In genomic region chrX:119686087-119686639, GRCh38 we compare ENCODE assay signal across 8 cellular contexts. TPM values are rescaled to one million over a fixed set of nuclear protein-coding genes. Genes with fewer than 3 reads are reported as not detected.
DNase-seq lines count a peak whose midpoint lies in the region; ATAC-seq and TF ChIP-seq lines count a peak whose summit lies in the region.
"Had no signal": no experiment of that assay in that cellular context is flagged by ENCODE, and none has a peak within 500 bp of the region (broad histone marks: within the 10 kb centered on the region; RNA-seq: fewer than 3 reads in every experiment).

No MANE protein-coding gene starts in this region.

- no CpG with 5 or more reads among the region's 11 CpGs for WGBS in right lobe of liver (ENCODE audit: insufficient coverage, low coverage, low lambda C conversion rate, missing lambda C conversion rate)

- H3K27me3 ChIP-seq in right lobe of liver: no peaks in the 10 kb centered on the region

- H3K4me3 Mint-ChIP-seq in activated CD4-positive, alpha-beta memory T cell treated with anti-CD3 and anti-CD28 coated beads for 36 hours: peak overlapping the region; percentile 88

- intact Hi-C loops in activated CD4-positive, alpha-beta memory T cell treated with anti-CD3 and anti-CD28 coated beads for 36 hours (cut with micrococcal nuclease): loop anchor here (10.0 kb wide), 1 partner anchor 1151 kb away; no protein-coding TSS in a partner anchor
- intact Hi-C loops in right lobe of liver (cut with DNase I): no loop called here

- H3K27me3 Mint-ChIP-seq in activated CD4-positive, alpha-beta memory T cell treated with anti-CD3 and anti-CD28 coated beads for 36 hours: no peaks in the 10 kb centered on the region

- no peak for TF ChIP-seq CTCF in right lobe of liver (IDR thresholded peaks at IDR 0.05)

- H3K27ac Mint-ChIP-seq in activated CD4-positive, alpha-beta memory T cell treated with anti-CD3 and anti-CD28 coated beads for 36 hours: peak overlapping the region; percentile 99

- no peaks in the 10 kb centered on the region for H3K36me3 ChIP-seq in right lobe of liver

- DNase-seq in activated CD4-positive, alpha-beta memory T cell treated with anti-CD3 and anti-CD28 coated beads for 36 hours: no peak
- no peak for DNase-seq in right lobe of liver
- no peak for DNase-seq in NCI-H2196 treated with DMSO at 0.1 percent for 48 hours (lab: John Stamatoyannopoulos, UW; ENCODE audit: unreplicated experiment)
- no peak for DNase-seq in NOMO-1 treated with DMSO at 0.1 percent for 48 hours (lab: John Stamatoyannopoulos, UW; ENCODE audit: unreplicated experiment)
- DNase-seq in NCI-H1417 treated with DMSO at 0.1 percent for 48 hours (lab: John Stamatoyannopoulos, UW): no peak

- no peaks in the 10 kb centered on the region for H3K9me3 ChIP-seq in right lobe of liver

- H3K4me3 ChIP-seq in right lobe of liver: no peak overlapping the region
- H3K4me3 ChIP-seq: SK-N-MC had no signal

- POLR2A ChIA-PET in activated CD4-positive, alpha-beta memory T cell treated with anti-CD3 and anti-CD28 coated beads for 36 hours (lab: Charles Lee): interaction anchor here (0.8 to 4.8 kb wide), 4 partner anchors 6 to 80 kb away, joined by 4 to 43 read pairs (median 7); partner anchors contain the start of genes NKRF and SEPTIN6

- no peak for TF ChIP-seq POLR2A in right lobe of liver (IDR thresholded peaks at IDR 0.05)

- H3K4me1 ChIP-seq in right lobe of liver: peaks cover 0 to 5% (median 0%) of the 10 kb centered on the region in 4 donors

- H3K4me1 Mint-ChIP-seq in activated CD4-positive, alpha-beta memory T cell treated with anti-CD3 and anti-CD28 coated beads for 36 hours (ENCODE audit: low read depth): peaks cover 45% of the 10 kb centered on the region

- peak overlapping the region; percentile 38 to 66 (median 63) for H3K27ac ChIP-seq in right lobe of liver
- H3K27ac ChIP-seq: SK-N-MC had no signal

- no peaks in the 10 kb centered on the region for H3K9me3 Mint-ChIP-seq in activated CD4-positive, alpha-beta memory T cell treated with anti-CD3 and anti-CD28 coated beads for 36 hours

- H3K36me3 Mint-ChIP-seq in activated CD4-positive, alpha-beta memory T cell treated with anti-CD3 and anti-CD28 coated beads for 36 hours: peaks cover 5% of the 10 kb centered on the region

- ATAC-seq in GM18868 (IDR thresholded peaks at IDR 0.05; ENCODE audit: unreplicated experiment): peak; percentile 27
- ATAC-seq in HG02885 (IDR thresholded peaks at IDR 0.05; ENCODE audit: poor library complexity, unreplicated experiment): peak; percentile 31
- ATAC-seq in right lobe of liver: peak in 1 of 4 donors; percentile 8

- CTCF ChIA-PET in activated CD4-positive, alpha-beta memory T cell treated with anti-CD3 and anti-CD28 coated beads for 36 hours (lab: Charles Lee): no interaction called here

RNA-seq across cellular contexts. Expression of gene SEPTIN6, which starts 6.8 kb away (rescaled TPM):
- total RNA-seq in activated CD4-positive, alpha-beta memory T cell treated with anti-CD3 and anti-CD28 coated beads for 36 hours: 100 to 1,000 TPM; 154 to 156 TPM
- 10 to 100 TPM; 12.7 to 25.6 (median 19.6) TPM for total RNA-seq in right lobe of liver

Comparison
In these comparisons a context has a peak if more than half of its experiments do, and no peak if none do; other contexts are left out.
1. RNA of gene SEPTIN6, which starts 6.8 kb away (total RNA-seq): 154 to 156 TPM in activated CD4-positive, alpha-beta memory T cell treated with anti-CD3 and anti-CD28 coated beads for 36 hours; 12.7 to 25.6 TPM in right lobe of liver; every median in the first group is over 4 times any median in the second.